In genomic region chr4:3335385-3335784, GRCh38 we compare ENCODE assay signal across 17 cellular contexts. TPM values are rescaled to one million over a fixed set of nuclear protein-coding genes. Genes with fewer than 3 reads are reported as not detected.
DNase-seq lines count a peak whose midpoint lies in the region.
"Had no signal": no experiment of that assay in that cellular context is flagged by ENCODE, and none has a peak within 500 bp of the region (broad histone marks: within the 10 kb centered on the region; RNA-seq: fewer than 3 reads in every experiment).

No MANE protein-coding gene starts in this region.

- H3K9me3 ChIP-seq in HAP-1 = no peaks in the 10 kb centered on the region
- H3K9me3 ChIP-seq: psoas muscle, tibial artery had no signal

- in situ Hi-C loops in HAP-1 (cut with MboI; ENCODE audit: low sequenced_read_pairs) = no loop called here

- H3K36me3 ChIP-seq in HAP-1 (replicated peaks) = no peaks in the 10 kb centered on the region
- H3K36me3 ChIP-seq: tibial artery had no signal

- peak; percentile 19 for DNase-seq in NCI-H748 (lab: John Stamatoyannopoulos, UW; ENCODE audit: unreplicated experiment)
- no peak for DNase-seq in NCI-H748 treated with DMSO at 0.1 percent for 48 hours (lab: John Stamatoyannopoulos, UW)
- peak; percentile 59 for DNase-seq in NCI-H2029 treated with DMSO at 0.1 percent for 48 hours (lab: John Stamatoyannopoulos, UW)
- peak; percentile 25 for DNase-seq in activated CD8-positive, alpha-beta memory T cell treated with anti-CD3 and anti-CD28 coated beads, Interleukin-2, amount 50 U/mL, for 48 hours
- peak; percentile 38 for DNase-seq in mucosa of gallbladder (ENCODE audit: low spot score)
- no peak for DNase-seq in midbrain (lab: John Stamatoyannopoulos, UW)
- DNase-seq in NCI-H226 = no peak
- no peak for DNase-seq in HAP-1 (ENCODE audit: low spot score in 2 of 2)
- DNase-seq: activated CD4-positive, CD25-positive, alpha-beta regulatory T cell treated with anti-CD3 and anti-CD28 coated beads, Interleukin-2, amount 50 U/mL, for 72 hours; activated effector memory CD4-positive, alpha-beta T cell treated with Interleukin-2 at 50 U/mL for 16 hours; MV-4-11; NCI-H510A; stimulated activated CD4-positive, alpha-beta T cell treated with anti-CD3 and anti-CD28 coated beads, Interleukin-4, amount 100 ng/mL, for 1 hour; stimulated activated naive CD8-positive, alpha-beta T cell treated with anti-CD3 and anti-CD28 coated beads, Interleukin-15, Interleukin-2, amounts not matched to agents 100 U/mL and 50 U/mL, for 24 hours; tibial artery had no signal

- no peaks in the 10 kb centered on the region for H3K27me3 ChIP-seq in HAP-1 (ENCODE audit: low read depth)
- H3K27me3 ChIP-seq: tibial artery had no signal

- H3K4me3 ChIP-seq in HAP-1 = no peak overlapping the region
- H3K4me3 ChIP-seq: psoas muscle, skin epidermis, tibial artery had no signal

- H3K4me1 ChIP-seq in HAP-1 = no peaks in the 10 kb centered on the region

RNA-seq across cellular contexts. Expression of gene RGS12, which starts 42.6 kb away (rescaled TPM):
- total RNA-seq in mucosa of gallbladder = 47.1 TPM

Comparison
In these comparisons a context has a peak if more than half of its experiments do, and no peak if none do; other contexts are left out.
1. DNase-seq: peak in NCI-H748 (single experiment), NCI-H2029 treated with DMSO at 0.1 percent for 48 hours (single experiment), activated CD8-positive, alpha-beta memory T cell treated with anti-CD3 and anti-CD28 coated beads, Interleukin-2, amount 50 U/mL, for 48 hours (single experiment) and mucosa of gallbladder (single experiment); none in NCI-H748 treated with DMSO at 0.1 percent for 48 hours (single experiment), midbrain (single experiment), NCI-H226 (single experiment) and HAP-1 (0 of 2).